ENCODE assay signal across 28 cellular contexts in the genomic region with DNA sequence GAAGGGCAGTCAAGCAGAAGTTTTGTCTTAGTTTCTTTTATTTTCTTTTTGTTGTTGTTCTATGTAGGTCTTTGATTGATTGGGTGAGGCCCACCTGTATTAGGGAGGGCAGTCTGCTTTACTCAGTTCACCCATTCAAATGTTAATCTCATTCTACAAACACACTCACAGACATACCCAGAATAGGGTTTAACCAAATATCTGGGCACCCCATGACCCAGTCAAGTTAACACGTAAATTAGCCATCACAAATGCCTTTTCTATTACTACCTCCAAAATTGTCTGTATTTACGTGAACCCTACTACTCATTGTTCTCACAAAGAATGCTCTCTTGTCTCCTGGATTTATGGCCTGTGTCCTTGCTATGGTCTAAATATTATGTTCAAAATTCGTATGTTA.
"Had no signal": no experiment of that assay in that cellular context is flagged by ENCODE, and none has a peak within 500 bp of the region (broad histone marks: within the 10 kb centered on the region; RNA-seq: fewer than 3 reads in every experiment).

No MANE protein-coding gene starts in this region.

- DNase-seq: natural killer cell; occipital lobe; ovary; posterior cingulate gyrus; psoas muscle; right cardiac atrium; right lobe of liver; sigmoid colon; small intestine; stimulated activated CD4-positive, alpha-beta T cell treated with anti-CD3 and anti-CD28 coated beads, Interleukin-15, amount 100 ng/mL, for 24 hours; stimulated activated CD4-positive, alpha-beta T cell treated with anti-CD3 and anti-CD28 coated beads, Interleukin-2, amount 100 ng/mL, for 24 hours; stimulated activated CD4-positive, alpha-beta T cell treated with anti-CD3 and anti-CD28 coated beads, Interleukin-2, amount 100 ng/mL, for 48 hours; stimulated activated CD4-positive, alpha-beta T cell treated with anti-CD3 and anti-CD28 coated beads, Interleukin-4, amount 100 ng/mL, for 24 hours; stimulated activated naive B cell treated with anti-CD40 and anti-IgM and Interleukin-4, amounts not matched to agents 10 μg/mL and 1 μg/mL and 100 μg/mL, for 72 hours; stimulated activated naive CD4-positive, alpha-beta T cell treated with Interleukin-2 at 50 U/mL for 16 hours; stomach; thyroid gland; trophoblast cell; upper lobe of left lung had no signal

- H3K4me3 ChIP-seq: neural progenitor cell, ovary, psoas muscle, right lobe of liver, sigmoid colon, stomach, thoracic aorta, thyroid gland, tibial nerve, upper lobe of left lung, vagina had no signal

- H3K9me3 Mint-ChIP-seq: natural killer cell; stimulated activated effector memory CD8-positive, alpha-beta T cell treated with anti-CD3 and anti-CD28 coated beads, Interleukin-12 subunit alpha, Interleukin-12 subunit beta, amount 100 ng/mL, for 72 hours; stimulated activated naive CD8-positive, alpha-beta T cell treated with anti-CD3 and anti-CD28 coated beads, Interleukin-15, Interleukin-2, amounts not matched to agents 100 ng/mL and 50 ng/mL, for 24 hours had no signal

- H2AFZ ChIP-seq: neural progenitor cell, parathyroid adenoma had no signal

- H3K27me3 ChIP-seq: neural progenitor cell, ovary, right lobe of liver, sigmoid colon, stomach, thyroid gland, tibial nerve, upper lobe of left lung, vagina had no signal

- H3K27me3 Mint-ChIP-seq: progenitor cell of endocrine pancreas had no signal

- H3K4me1 Mint-ChIP-seq: natural killer cell had no signal

- H3K4me3 Mint-ChIP-seq: natural killer cell; nephron; neural progenitor cell; stimulated activated effector memory CD8-positive, alpha-beta T cell treated with anti-CD3 and anti-CD28 coated beads, Interleukin-12 subunit alpha, Interleukin-12 subunit beta, amount 100 ng/mL, for 72 hours; stimulated activated naive B cell treated with anti-CD40 and anti-IgM and Interleukin-4, amounts not matched to agents 10 μg/mL and 1 μg/mL and 100 μg/mL, for 72 hours; stimulated activated naive CD8-positive, alpha-beta T cell treated with anti-CD3 and anti-CD28 coated beads, Interleukin-15, Interleukin-2, amounts not matched to agents 100 ng/mL and 50 ng/mL, for 24 hours had no signal

- H3K79me2 ChIP-seq: parathyroid adenoma had no signal

- H3K9me3 ChIP-seq: ovary, psoas muscle, right lobe of liver, sigmoid colon, stomach, thoracic aorta, thyroid gland, tibial nerve, upper lobe of left lung, vagina had no signal

- H3K4me2 ChIP-seq: neural progenitor cell had no signal

- H3K27ac ChIP-seq: neural progenitor cell, ovary, parathyroid adenoma, psoas muscle, right lobe of liver, sigmoid colon, stomach, thoracic aorta, thyroid gland, tibial nerve, upper lobe of left lung, vagina had no signal

- H3K27ac Mint-ChIP-seq: natural killer cell; neural progenitor cell; progenitor cell of endocrine pancreas; stimulated activated effector memory CD8-positive, alpha-beta T cell treated with anti-CD3 and anti-CD28 coated beads, Interleukin-12 subunit alpha, Interleukin-12 subunit beta, amount 100 ng/mL, for 72 hours; stimulated activated naive B cell treated with anti-CD40 and anti-IgM and Interleukin-4, amounts not matched to agents 10 μg/mL and 1 μg/mL and 100 μg/mL, for 72 hours; stimulated activated naive CD8-positive, alpha-beta T cell treated with anti-CD3 and anti-CD28 coated beads, Interleukin-15, Interleukin-2, amounts not matched to agents 100 ng/mL and 50 ng/mL, for 24 hours had no signal

- H3K36me3 ChIP-seq: neural progenitor cell, ovary, right lobe of liver, sigmoid colon, stomach, thoracic aorta, thyroid gland, tibial nerve, upper lobe of left lung, vagina had no signal

- H3K4me1 ChIP-seq: parathyroid adenoma, right lobe of liver, thyroid gland had no signal

- H3K9ac ChIP-seq: neural progenitor cell, parathyroid adenoma had no signal

- ATAC-seq: natural killer cell; psoas muscle; right cardiac atrium; right lobe of liver; stimulated activated effector memory CD8-positive, alpha-beta T cell treated with anti-CD3 and anti-CD28 coated beads, Interleukin-12 subunit alpha, Interleukin-12 subunit beta, amount 100 ng/mL, for 72 hours; stimulated activated naive B cell treated with anti-CD40 and anti-IgM and Interleukin-4, amounts not matched to agents 10 μg/mL and 1 μg/mL and 100 μg/mL, for 72 hours had no signal

- H3K36me3 Mint-ChIP-seq: natural killer cell; stimulated activated effector memory CD8-positive, alpha-beta T cell treated with anti-CD3 and anti-CD28 coated beads, Interleukin-12 subunit alpha, Interleukin-12 subunit beta, amount 100 ng/mL, for 72 hours; stimulated activated naive B cell treated with anti-CD40 and anti-IgM and Interleukin-4, amounts not matched to agents 10 μg/mL and 1 μg/mL and 100 μg/mL, for 72 hours had no signal
